In genomic region chr5:172479034-172479783, GRCh38 we compare ENCODE assay signal across 8 cellular contexts. TPM values are rescaled to one million over a fixed set of nuclear protein-coding genes. Genes with fewer than 3 reads are reported as not detected.
DNase-seq lines count a peak whose midpoint lies in the region; ATAC-seq and TF ChIP-seq lines count a peak whose summit lies in the region.

No MANE protein-coding gene starts in this region.

- H3K36me3 ChIP-seq in heart left ventricle, result no peaks in the 10 kb centered on the region

- TF ChIP-seq POLR2A in heart left ventricle (IDR thresholded peaks at IDR 0.05), result no peak

- CTCF ChIA-PET in Calu3 (lab: Charles Lee), result interaction anchor here (1.0 to 1.2 kb wide), 2 partner anchors 218 to 219 kb away, joined by 3 read pairs; no protein-coding TSS in a partner anchor

- BruUV-seq in Calu3 (replicated peaks; lab: Mats Ljungman, UMichigan), result no TSS peak

- H3K4me1 Mint-ChIP-seq in Calu3 (ENCODE audit: low read depth, unreplicated experiment) (no peaks in the 10 kb centered on the region), progenitor cell of endocrine pancreas (ENCODE audit: low read depth) (no peaks in the 10 kb centered on the region)

- H3K36me3 Mint-ChIP-seq in Calu3 (ENCODE audit: insufficient read depth, unreplicated experiment), result no peaks in the 10 kb centered on the region
- H3K36me3 Mint-ChIP-seq in progenitor cell of endocrine pancreas (ENCODE audit: insufficient read depth), result no peaks in the 10 kb centered on the region

- DNase-seq in Calu3, result peak; percentile 89
- peak; percentile 45 for DNase-seq in GOT3 (lab: John Stamatoyannopoulos, UW)
- peak; percentile 76 for DNase-seq in NCI-H1092 (lab: John Stamatoyannopoulos, UW)
- DNase-seq in SKM-1 treated with dmso at 0.1 percent for 144 hours (lab: John Stamatoyannopoulos, UW; ENCODE audit: unreplicated experiment), result peak; percentile 85
- peak; percentile 86 for DNase-seq in amniotic stem cell (lab: John Stamatoyannopoulos, UW)
- DNase-seq in heart left ventricle, result peak; percentile 88 to 93 (median 89)
- peak; percentile 61 for DNase-seq in progenitor cell of endocrine pancreas (ENCODE audit: low spot score, unreplicated experiment)

- no peak overlapping the region for H3K27ac Mint-ChIP-seq in Calu3 (ENCODE audit: unreplicated experiment)
- H3K27ac Mint-ChIP-seq in progenitor cell of endocrine pancreas, result peak overlapping the region; percentile 51

- H3K9me3 Mint-ChIP-seq in Calu3 (ENCODE audit: low read depth, unreplicated experiment), result no peaks in the 10 kb centered on the region
- H3K9me3 Mint-ChIP-seq in progenitor cell of endocrine pancreas (ENCODE audit: low read depth), result no peaks in the 10 kb centered on the region

- peak overlapping the region in 11 of 12 donors; percentile 31 to 81 (median 72) for H3K27ac ChIP-seq in heart left ventricle

- intact Hi-C loops in Calu3 (cut with micrococcal nuclease; ENCODE audit: unreplicated experiment) (loop anchor here (1.0 to 10.0 kb wide), 2 partner anchors 218 to 476 kb away; partner anchors contain the start of gene RPL26L1), heart left ventricle (cut with DNase I) (loop anchor here (1.0 to 10.0 kb wide), 11 partner anchors 106 to 466 kb away; partner anchors contain the start of gene NEURL1B (in 4 of the 10))

- WGBS in heart left ventricle, 4 donors, result 36 to 48% (median 41%) methylated on average over 17 to 21 of the region's 21 CpGs

- ATAC-seq in heart left ventricle (peak; percentile 88 to 97 (median 96)), GM21825 (IDR thresholded peaks at IDR 0.05; ENCODE audit: unreplicated experiment) (no peak)

- H3K27me3 Mint-ChIP-seq in Calu3 (ENCODE audit: unreplicated experiment), result peaks cover 43% of the 10 kb centered on the region
- H3K27me3 Mint-ChIP-seq in progenitor cell of endocrine pancreas, result peaks cover 21% of the 10 kb centered on the region

- TF ChIP-seq CTCF in Calu3 (IDR thresholded peaks at IDR 0.05; ENCODE audit: unreplicated experiment), result peak; percentile 86
- peak; percentile 75 to 97 (median 89) for TF ChIP-seq CTCF in heart left ventricle (IDR thresholded peaks at IDR 0.05)
- TF ChIP-seq CTCF in progenitor cell of endocrine pancreas (IDR thresholded peaks at IDR 0.05; ENCODE audit: unreplicated experiment), result peak; percentile 90

- peaks cover 0 to 27% (median 12%) of the 10 kb centered on the region in 12 donors for H3K4me1 ChIP-seq in heart left ventricle

- no peaks in the 10 kb centered on the region for H3K27me3 ChIP-seq in heart left ventricle

- H3K4me3 ChIP-seq in heart left ventricle, result peak overlapping the region in 7 of 12 donors; percentile 8 to 39 (median 23)

- H3K9me3 ChIP-seq in heart left ventricle, result no peaks in the 10 kb centered on the region

- H3K4me3 Mint-ChIP-seq in Calu3 (ENCODE audit: low read depth, unreplicated experiment) (no peak overlapping the region), progenitor cell of endocrine pancreas (ENCODE audit: low read depth) (no peak overlapping the region)

RNA-seq across cellular contexts. Expression of gene SH3PXD2B, which starts 24.9 kb away (rescaled TPM):
- total RNA-seq in Calu3 (2022) (20.1 and 25.6 TPM in 2 replicates), heart left ventricle (10 to 100 TPM in 2 of 9 donors, 1 to 10 TPM in 7; 3.3 to 22.7 (median 8.4) TPM), progenitor cell of endocrine pancreas (72.4 and 79.8 TPM in 2 replicates)
- polyA plus RNA-seq in heart left ventricle, result 1 to 10 TPM; 1.1 to 6.9 TPM
